In the genomic region with DNA sequence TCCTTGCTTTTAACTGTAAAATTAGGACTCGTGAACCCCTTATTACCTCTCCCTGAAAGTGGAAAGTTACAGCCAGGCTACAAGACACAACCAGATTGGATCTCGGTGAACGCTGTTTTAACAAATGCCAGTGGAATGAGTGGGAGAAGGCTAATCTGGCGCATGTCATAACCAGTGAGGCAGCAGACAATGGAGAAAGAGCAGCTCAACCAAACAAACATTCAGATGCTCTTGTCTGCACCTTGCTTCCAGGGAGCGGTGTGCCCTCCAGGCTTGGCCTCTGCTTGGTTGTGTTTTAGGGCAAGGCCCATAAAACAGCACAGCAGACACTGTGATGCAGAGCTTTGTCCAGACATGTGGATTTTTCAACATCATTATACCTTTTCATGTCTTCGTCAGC, we compare ENCODE assay signal across 26 cellular contexts. TPM values are rescaled to one million over a fixed set of nuclear protein-coding genes. Genes with fewer than 3 reads are reported as not detected.
DNase-seq lines count a peak whose midpoint lies in the region; ATAC-seq, FAIRE-seq and TF ChIP-seq lines count a peak whose summit lies in the region.
"Had no signal": no experiment of that assay in that cellular context is flagged by ENCODE, and none has a peak within 500 bp of the region (broad histone marks: within the 10 kb centered on the region; RNA-seq: fewer than 3 reads in every experiment).

No MANE protein-coding gene starts in this region.

- BruUV-seq in Panc1 (replicated peaks; lab: Mats Ljungman, UMichigan): no TSS peak

- no peak for TF ChIP-seq CTCF in Panc1 (IDR thresholded peaks at IDR 0.05)
- no peak for TF ChIP-seq CTCF in bronchial epithelial cell (IDR thresholded peaks at IDR 0.05; ENCODE audit: insufficient read depth, low read length, severe bottlenecking)
- no peak for TF ChIP-seq CTCF in smooth muscle cell (IDR thresholded peaks at IDR 0.05; ENCODE audit: borderline replicate concordance, insufficient read depth, poor library complexity, severe bottlenecking)

- no peaks in the 10 kb centered on the region for H3F3A ChIP-seq in smooth muscle cell (ENCODE audit: low read depth)

- no peaks in the 10 kb centered on the region for H3K9me3 Mint-ChIP-seq in stimulated activated naive CD8-positive, alpha-beta T cell treated with anti-CD3 and anti-CD28 coated beads, Interleukin-15, amount 100 ng/mL, for 72 hours
- H3K9me3 Mint-ChIP-seq: activated B cell treated with CpG ODN at 0.5 μM for 24 hours; CD4-positive, alpha-beta memory T cell; effector memory CD8-positive, alpha-beta T cell; HFFc6 had no signal

- H3K9me3 ChIP-seq in Panc1 (ENCODE audit: control insufficient read depth, insufficient read depth, low read depth, low read length) (no peaks in the 10 kb centered on the region), smooth muscle cell (replicated peaks; ENCODE audit: low read depth) (no peaks in the 10 kb centered on the region)
- H3K9me3 ChIP-seq: colonic mucosa, neutrophil, spleen, tibial nerve had no signal

- FAIRE-seq in bronchial epithelial cell (lab: Jason Lieb, UNC): peak; percentile 99

- DNase-seq in Panc1 (ENCODE audit: low read depth, low spot score): no peak
- DNase-seq in bronchial epithelial cell (ENCODE audit: low read depth): peak; percentile 99
- peak; percentile 60 for DNase-seq in kidney glomerular epithelial cell (lab: John Stamatoyannopoulos, UW)
- no peak for DNase-seq in smooth muscle cell (lab: John Stamatoyannopoulos, UW; ENCODE audit: unreplicated experiment)
- no peak for DNase-seq in stimulated activated naive CD8-positive, alpha-beta T cell treated with anti-CD3 and anti-CD28 coated beads, Interleukin-15, amount 100 ng/mL, for 72 hours
- DNase-seq: activated B cell treated with CpG ODN at 0.5 μM for 24 hours; activated CD4-positive, alpha-beta T cell treated with anti-CD3 and anti-CD28 coated beads, Interleukin-2, amount 50 U/mL, for 48 hours; brain microvascular endothelial cell; CD4-positive, alpha-beta memory T cell; colonic mucosa; effector memory CD8-positive, alpha-beta T cell; head of caudate nucleus; HFFc6; left ventricle myocardium superior; NCI-H1092 treated with DMSO at 0.1 percent for 48 hours; NCI-H524; RPMI8226; spleen; stimulated activated CD4-positive, alpha-beta T cell treated with anti-CD3 and anti-CD28 coated beads, Interleukin-4, amount 100 ng/mL, for 1 hour; stimulated activated naive CD4-positive, alpha-beta T cell treated with Interleukin-2 at 50 U/mL for 16 hours; T1000 had no signal

- CTCF ChIA-PET in Panc1 (lab: Charles Lee): no interaction called here

- no peaks in the 10 kb centered on the region for H3K4me1 Mint-ChIP-seq in stimulated activated naive CD8-positive, alpha-beta T cell treated with anti-CD3 and anti-CD28 coated beads, Interleukin-15, amount 100 ng/mL, for 72 hours
- H3K4me1 Mint-ChIP-seq: activated B cell treated with CpG ODN at 0.5 μM for 24 hours; CD4-positive, alpha-beta memory T cell had no signal

- no peak overlapping the region for H3K27ac ChIP-seq in Panc1 (ENCODE audit: low read length)
- H3K27ac ChIP-seq in smooth muscle cell (ENCODE audit: low read depth): peak overlapping the region; percentile 12
- H3K27ac ChIP-seq: brain microvascular endothelial cell, colonic mucosa, neutrophil, spleen, tibial nerve had no signal

- H3K4me1 ChIP-seq in Panc1 (ENCODE audit: control insufficient read depth, insufficient read depth, low read length) (no peaks in the 10 kb centered on the region), smooth muscle cell (ENCODE audit: low read depth) (peaks cover 5% of the 10 kb centered on the region)
- H3K4me1 ChIP-seq: spleen had no signal

- no peaks in the 10 kb centered on the region; the same call in 1 of the 2 replicates for H3K27me3 ChIP-seq in Panc1 (ENCODE audit: control insufficient read depth, insufficient read depth, low read length)
- H3K27me3 ChIP-seq in bronchial epithelial cell (ENCODE audit: control insufficient read depth, insufficient read depth, low read length): no peaks in the 10 kb centered on the region
- no peaks in the 10 kb centered on the region for H3K27me3 ChIP-seq in smooth muscle cell (ENCODE audit: low read depth)
- H3K27me3 ChIP-seq: brain microvascular endothelial cell, colonic mucosa, neutrophil, spleen, tibial nerve had no signal

- in situ Hi-C loops in Panc1 (cut with HindIII; ENCODE audit: low pct_unique_long_range_greater_than_20kb, low sequenced_read_pairs): no loop called here

- WGBS in smooth muscle cell (ENCODE audit: low lambda C conversion rate): 40% methylated on average over 6 of the region's 6 CpGs

- no peaks in the 10 kb centered on the region for H3K36me3 ChIP-seq in Panc1 (ENCODE audit: control insufficient read depth, insufficient read depth, low read length)
- H3K36me3 ChIP-seq in bronchial epithelial cell (ENCODE audit: control insufficient read depth, insufficient read depth, low read length): no peaks in the 10 kb centered on the region
- H3K36me3 ChIP-seq in smooth muscle cell (ENCODE audit: low read depth): no peaks in the 10 kb centered on the region
- H3K36me3 ChIP-seq: brain microvascular endothelial cell, colonic mucosa, neutrophil, spleen, tibial nerve had no signal

- H3K27ac Mint-ChIP-seq in stimulated activated naive CD8-positive, alpha-beta T cell treated with anti-CD3 and anti-CD28 coated beads, Interleukin-15, amount 100 ng/mL, for 72 hours: no peak overlapping the region
- H3K27ac Mint-ChIP-seq: activated B cell treated with CpG ODN at 0.5 μM for 24 hours; CD4-positive, alpha-beta memory T cell; effector memory CD8-positive, alpha-beta T cell; HFFc6 had no signal

- intact Hi-C loops in Panc1 (cut with micrococcal nuclease; ENCODE audit: unreplicated experiment): no loop called here

- no peak overlapping the region for H3K4me2 ChIP-seq in smooth muscle cell

- ATAC-seq in Panc1 (peak; percentile 22; the same call in 1 of the 2 replicates), GM21737 (IDR thresholded peaks at IDR 0.05; ENCODE audit: unreplicated experiment) (no peak), HG03025 (IDR thresholded peaks at IDR 0.05; ENCODE audit: low FRiP score, unreplicated experiment) (no peak), HG03378 (IDR thresholded peaks at IDR 0.05; ENCODE audit: unreplicated experiment) (no peak)
- no peak for ATAC-seq in stimulated activated naive CD8-positive, alpha-beta T cell treated with anti-CD3 and anti-CD28 coated beads, Interleukin-15, amount 100 ng/mL, for 72 hours
- ATAC-seq: effector memory CD8-positive, alpha-beta T cell; left ventricle myocardium superior had no signal

- H2AFZ ChIP-seq in smooth muscle cell (ENCODE audit: low read depth): peak overlapping the region; percentile 52

- no peaks in the 10 kb centered on the region for H3K79me2 ChIP-seq in smooth muscle cell (ENCODE audit: low read depth)

- no peak overlapping the region for H3K4me3 Mint-ChIP-seq in stimulated activated naive CD8-positive, alpha-beta T cell treated with anti-CD3 and anti-CD28 coated beads, Interleukin-15, amount 100 ng/mL, for 72 hours
- H3K4me3 Mint-ChIP-seq: activated B cell treated with CpG ODN at 0.5 μM for 24 hours; CD4-positive, alpha-beta memory T cell; effector memory CD8-positive, alpha-beta T cell; HFFc6 had no signal

- H3K9ac ChIP-seq in smooth muscle cell (ENCODE audit: low read depth): no peak overlapping the region

- H4K20me1 ChIP-seq in smooth muscle cell (ENCODE audit: low read depth): no peaks in the 10 kb centered on the region

- H3K27me3 Mint-ChIP-seq in stimulated activated naive CD8-positive, alpha-beta T cell treated with anti-CD3 and anti-CD28 coated beads, Interleukin-15, amount 100 ng/mL, for 72 hours: no peaks in the 10 kb centered on the region
- H3K27me3 Mint-ChIP-seq: CD4-positive, alpha-beta memory T cell had no signal

- no peak overlapping the region for H3K4me3 ChIP-seq in Panc1 (ENCODE audit: low read depth in 2 of 2, low read length in 2 of 2)
- H3K4me3 ChIP-seq in bronchial epithelial cell (ENCODE audit: low read depth, low read length): no peak overlapping the region
- no peak overlapping the region for H3K4me3 ChIP-seq in smooth muscle cell
- H3K4me3 ChIP-seq: colonic mucosa, spleen, tibial nerve had no signal

- POLR2A ChIA-PET in Panc1 (lab: Charles Lee): no interaction called here

RNA-seq across cellular contexts. Expression of a gene that starts 45.9 kb away (rescaled TPM):
- total RNA-seq in Panc1 (2021; ENCODE audit: unreplicated experiment) (201 TPM), bronchial epithelial cell (79.4 and 89.5 TPM in 2 replicates), smooth muscle cell (89.2 and 108 TPM in 2 replicates)
- polyA plus RNA-seq in Panc1 (2012; ENCODE audit: insufficient read length): 138 TPM
- polyA plus RNA-seq in smooth muscle cell: 250 and 271 TPM in 2 replicates

Comparison
In these comparisons a context has a peak if more than half of its experiments do, and no peak if none do; other contexts are left out.
1. DNase-seq: peak in bronchial epithelial cell (single experiment) and kidney glomerular epithelial cell (single experiment); none in Panc1 (single experiment), smooth muscle cell (single experiment) and stimulated activated naive CD8-positive, alpha-beta T cell treated with anti-CD3 and anti-CD28 coated beads, Interleukin-15, amount 100 ng/mL, for 72 hours (0 of 2).